1 cellular context compared by ENCODE assay signal in genomic region chr6:3194535-3195376, GRCh38.
TF ChIP-seq lines count a peak whose summit lies in the region.

No MANE protein-coding gene starts in this region.

TF ChIP-seq in HCT116, 20 proteins besides CTCF, POLR2A, EP300 and RAD21 (continued from another document):
- TF ChIP-seq, protein P1, sequence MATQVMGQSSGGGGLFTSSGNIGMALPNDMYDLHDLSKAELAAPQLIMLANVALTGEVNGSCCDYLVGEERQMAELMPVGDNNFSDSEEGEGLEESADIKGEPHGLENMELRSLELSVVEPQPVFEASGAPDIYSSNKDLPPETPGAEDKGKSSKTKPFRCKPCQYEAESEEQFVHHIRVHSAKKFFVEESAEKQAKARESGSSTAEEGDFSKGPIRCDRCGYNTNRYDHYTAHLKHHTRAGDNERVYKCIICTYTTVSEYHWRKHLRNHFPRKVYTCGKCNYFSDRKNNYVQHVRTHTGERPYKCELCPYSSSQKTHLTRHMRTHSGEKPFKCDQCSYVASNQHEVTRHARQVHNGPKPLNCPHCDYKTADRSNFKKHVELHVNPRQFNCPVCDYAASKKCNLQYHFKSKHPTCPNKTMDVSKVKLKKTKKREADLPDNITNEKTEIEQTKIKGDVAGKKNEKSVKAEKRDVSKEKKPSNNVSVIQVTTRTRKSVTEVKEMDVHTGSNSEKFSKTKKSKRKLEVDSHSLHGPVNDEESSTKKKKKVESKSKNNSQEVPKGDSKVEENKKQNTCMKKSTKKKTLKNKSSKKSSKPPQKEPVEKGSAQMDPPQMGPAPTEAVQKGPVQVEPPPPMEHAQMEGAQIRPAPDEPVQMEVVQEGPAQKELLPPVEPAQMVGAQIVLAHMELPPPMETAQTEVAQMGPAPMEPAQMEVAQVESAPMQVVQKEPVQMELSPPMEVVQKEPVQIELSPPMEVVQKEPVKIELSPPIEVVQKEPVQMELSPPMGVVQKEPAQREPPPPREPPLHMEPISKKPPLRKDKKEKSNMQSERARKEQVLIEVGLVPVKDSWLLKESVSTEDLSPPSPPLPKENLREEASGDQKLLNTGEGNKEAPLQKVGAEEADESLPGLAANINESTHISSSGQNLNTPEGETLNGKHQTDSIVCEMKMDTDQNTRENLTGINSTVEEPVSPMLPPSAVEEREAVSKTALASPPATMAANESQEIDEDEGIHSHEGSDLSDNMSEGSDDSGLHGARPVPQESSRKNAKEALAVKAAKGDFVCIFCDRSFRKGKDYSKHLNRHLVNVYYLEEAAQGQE (IDR thresholded peaks at IDR 0.05; ENCODE audit: low read depth): no peak
- no peak for TF ChIP-seq EZH2 (IDR thresholded peaks at IDR 0.05)
